8 cellular contexts compared by ENCODE assay signal in the genomic region with DNA sequence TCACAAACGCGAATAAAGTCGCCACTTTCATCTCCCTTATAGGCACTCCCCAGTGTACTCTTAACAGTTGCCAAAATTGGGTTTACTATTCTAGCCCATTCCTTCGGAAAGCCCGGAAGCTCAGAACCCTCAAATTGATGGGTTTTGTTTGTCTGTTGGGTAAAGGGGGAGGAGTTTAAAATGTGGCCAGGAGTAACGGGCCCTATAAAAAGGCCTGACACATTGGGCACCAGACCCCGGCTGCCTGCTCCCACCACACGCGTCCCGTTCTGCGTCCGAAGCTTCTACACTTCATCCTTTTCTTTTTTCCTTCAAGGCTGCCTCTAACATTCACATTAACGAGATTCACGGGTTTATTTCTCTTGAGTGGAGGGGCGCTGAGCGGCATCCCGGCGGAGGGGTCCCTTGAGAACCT. TPM values are rescaled to one million over a fixed set of nuclear protein-coding genes. Genes with fewer than 3 reads are reported as not detected.
DNase-seq lines count a peak whose midpoint lies in the region; ATAC-seq and TF ChIP-seq lines count a peak whose summit lies in the region.

No MANE protein-coding gene starts in this region.

- H3K27me3 ChIP-seq in iPS-20b (ENCODE audit: insufficient read depth, low read length) (peaks cover 13% of the 10 kb centered on the region), thyroid gland (no peaks in the 10 kb centered on the region)

- H3K27me3 Mint-ChIP-seq in WTC11 (ENCODE audit: low read depth): peaks cover 19% of the 10 kb centered on the region

- DNase-seq in WTC11 (ENCODE audit: low spot score) (no peak), thyroid gland (no peak), NCI-H2196 treated with DMSO at 0.1 percent for 48 hours (lab: John Stamatoyannopoulos, UW; ENCODE audit: unreplicated experiment) (no peak), kidney glomerular epithelial cell (lab: John Stamatoyannopoulos, UW) (no peak)

- WGBS in thyroid gland, 2 donors: 11 to 14% methylated on average over 18 of the region's 18 CpGs

- ATAC-seq in GM21529 (IDR thresholded peaks at IDR 0.05; ENCODE audit: unreplicated experiment): peak; percentile 1
- ATAC-seq in WTC11: peak; percentile 13
- no peak for ATAC-seq in GM21737 (IDR thresholded peaks at IDR 0.05; ENCODE audit: unreplicated experiment)

- POLR2A ChIA-PET in WTC11 (lab: Charles Lee): no interaction called here

- TF ChIP-seq POLR2A in thyroid gland (IDR thresholded peaks at IDR 0.05): no peak

- peaks cover 8% of the 10 kb centered on the region for H3K36me3 Mint-ChIP-seq in WTC11

- no peaks in the 10 kb centered on the region for H3K9me3 ChIP-seq in iPS-20b (ENCODE audit: insufficient read depth, low read depth, low read length)
- H3K9me3 ChIP-seq in thyroid gland: no peaks in the 10 kb centered on the region

- peaks cover 17% of the 10 kb centered on the region for H3K4me1 Mint-ChIP-seq in WTC11

- H3K4me3 ChIP-seq in iPS-20b (ENCODE audit: low read length) (peak overlapping the region; percentile 68), thyroid gland (replicated peaks in 1 of 3) (peak overlapping the region in 2 of 3 donors; percentile 40 to 50)

- no peak overlapping the region for H3K27ac Mint-ChIP-seq in WTC11

- H3K9me3 Mint-ChIP-seq in WTC11: no peaks in the 10 kb centered on the region

- intact Hi-C loops in thyroid gland (cut with DNase I): loop anchor here (5.0 to 10.0 kb wide), 2 partner anchors 138 to 225 kb away; partner anchors contain the start of gene DNPEP

- H3K27ac ChIP-seq in 22Rv1 (peak overlapping the region; percentile 85), iPS-20b (ENCODE audit: low read length) (no peak overlapping the region), thyroid gland (peak overlapping the region; percentile 90 to 97 (median 93))

- peaks cover 2% of the 10 kb centered on the region; the same call in 1 of the 2 replicates for H3K4me1 ChIP-seq in iPS-20b (ENCODE audit: insufficient read depth, low read length)
- peaks cover 4 to 11% of the 10 kb centered on the region in 2 donors for H3K4me1 ChIP-seq in thyroid gland

- H3K9ac ChIP-seq in iPS-20b (ENCODE audit: low read depth, low read length): peak overlapping the region; percentile 81; the same call in 1 of the 2 replicates

- CTCF ChIA-PET in WTC11 (lab: Charles Lee): interaction anchor here (0.8 to 7.6 kb wide), 17 partner anchors 11 to 370 kb away, joined by 3 to 97 read pairs (median 4); partner anchors contain the start of genes ABCB6, CNPPD1, DNPEP and IHH

- H3K4me3 Mint-ChIP-seq in WTC11: peak overlapping the region; percentile 79

- H3K36me3 ChIP-seq in iPS-20b (ENCODE audit: insufficient read depth, low read depth, low read length): peaks cover 20% of the 10 kb centered on the region
- peaks cover 0 to 3% of the 10 kb centered on the region in 2 donors for H3K36me3 ChIP-seq in thyroid gland

- TF ChIP-seq CTCF in 22Rv1 (IDR thresholded peaks at IDR 0.05) (no peak), WTC11 (IDR thresholded peaks at IDR 0.05) (no peak), thyroid gland (IDR thresholded peaks at IDR 0.05) (no peak)

TF ChIP-seq in WTC11, 78 proteins besides CTCF, POLR2A, EP300 and RAD21:
- TF ChIP-seq, protein P1, sequence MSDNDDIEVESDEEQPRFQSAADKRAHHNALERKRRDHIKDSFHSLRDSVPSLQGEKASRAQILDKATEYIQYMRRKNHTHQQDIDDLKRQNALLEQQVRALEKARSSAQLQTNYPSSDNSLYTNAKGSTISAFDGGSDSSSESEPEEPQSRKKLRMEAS (CRISPR knock-in tag; IDR thresholded peaks at IDR 0.05): 0 out of 2 replicates have a peak, but pooled peaks have one; percentile 3
- no peak for TF ChIP-seq MYBL2 (CRISPR knock-in tag; IDR thresholded peaks at IDR 0.05)
TF ChIP-seq in WTC11: peak in this region for 1.

RNA-seq across cellular contexts. Expression of gene NHEJ1, which starts 0.8 kb away (rescaled TPM):
- total RNA-seq in WTC11 (2021): 18.4 to 22.3 TPM (median 21.3 TPM) in 3 replicates
- 10 to 100 TPM in 3 of 4 donors, 1 to 10 TPM in 1; 8.6 to 13.8 (median 11.9) TPM for total RNA-seq in thyroid gland

RNA-seq across cellular contexts. Expression of gene SLC23A3, which starts 10.1 kb away (rescaled TPM):
- 0.41 to 0.59 TPM (median 0.55 TPM) in 3 replicates for total RNA-seq in WTC11 (2021)
- total RNA-seq in thyroid gland: 1 to 10 TPM; 1.1 to 3.9 (median 3.4) TPM

RNA-seq across cellular contexts. Expression of gene CNPPD1, which starts 16.9 kb away (rescaled TPM):
- total RNA-seq in WTC11 (2021) (26.7 to 32.8 TPM (median 29.5 TPM) in 3 replicates), thyroid gland (100 to 1,000 TPM in 1 of 4 donors, 10 to 100 TPM in 3; 48.2 to 115 (median 65.0) TPM)

RNA-seq across cellular contexts. Expression of gene RETREG2, which starts 18.3 kb away (rescaled TPM):
- 50.2 to 60.2 TPM (median 52.8 TPM) in 3 replicates for total RNA-seq in WTC11 (2021)
- 100 to 1,000 TPM in 2 of 4 donors, 10 to 100 TPM in 2; 82.3 to 122 (median 100) TPM for total RNA-seq in thyroid gland

RNA-seq across cellular contexts. Expression of gene ZFAND2B, which starts 46.8 kb away (rescaled TPM):
- total RNA-seq in WTC11 (2021) (19.5 to 21.1 TPM (median 20.2 TPM) in 3 replicates), thyroid gland (100 to 1,000 TPM in 2 of 4 donors, 10 to 100 TPM in 2; 78.7 to 131 (median 92.0) TPM)
